15 cellular contexts compared by ENCODE assay signal in the genomic region with DNA sequence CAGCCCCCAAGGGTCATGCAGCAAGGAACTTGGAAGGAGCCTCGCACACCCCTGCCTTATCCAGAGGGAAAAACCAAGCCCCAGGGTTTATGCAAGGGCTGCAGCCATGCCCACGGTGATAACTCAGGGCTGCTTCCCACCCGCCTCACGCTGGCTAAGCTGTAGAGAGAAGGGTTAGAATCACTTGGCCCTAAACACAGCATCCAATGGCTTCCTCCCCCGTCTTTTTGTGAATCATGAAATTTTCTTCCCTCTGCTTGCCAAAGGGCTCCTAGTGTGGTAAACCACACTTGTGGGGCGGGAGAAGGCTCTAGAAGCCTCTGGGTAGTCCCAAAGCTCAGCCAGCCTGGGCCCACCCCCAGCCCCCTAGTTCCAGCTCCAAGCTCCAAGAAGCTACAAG. TPM values are rescaled to one million over a fixed set of nuclear protein-coding genes. Genes with fewer than 3 reads are reported as not detected.
"Had no signal": no experiment of that assay in that cellular context is flagged by ENCODE, and none has a peak within 500 bp of the region (broad histone marks: within the 10 kb centered on the region; RNA-seq: fewer than 3 reads in every experiment).

No MANE protein-coding gene starts in this region.

- H3K36me3 ChIP-seq: colonic mucosa, upper lobe of left lung had no signal

- H3K27me3 ChIP-seq: body of pancreas, colonic mucosa, upper lobe of left lung had no signal

- H3K9me3 ChIP-seq: body of pancreas, colonic mucosa, upper lobe of left lung had no signal

- H3K27ac ChIP-seq: body of pancreas, colonic mucosa, skin epidermis, upper lobe of left lung had no signal

- H3K4me3 ChIP-seq: body of pancreas, colonic mucosa, skin epidermis, upper lobe of left lung had no signal

- ATAC-seq: activated naive CD8-positive, alpha-beta T cell treated with anti-CD3 and anti-CD28 coated beads, Interleukin-2, amount 50 U/mL, for 24 hours; body of pancreas; naive thymus-derived CD8-positive, alpha-beta T cell had no signal

- DNase-seq: activated CD4-positive, CD25-positive, alpha-beta regulatory T cell treated with anti-CD3 and anti-CD28 coated beads, Interleukin-2, amount 50 U/mL, for 72 hours; activated naive CD4-positive, alpha-beta T cell treated with Interleukin-2 at 50 U/mL for 16 hours; activated naive CD8-positive, alpha-beta T cell treated with anti-CD3 and anti-CD28 coated beads, Interleukin-2, amount 50 U/mL, for 24 hours; activated T-cell treated with anti-CD3 and anti-CD28 coated beads for 4 hours; body of pancreas; central memory CD4-positive, alpha-beta T cell; colonic mucosa; foreskin fibroblast; hypothalamus; mesenchymal stem cell; naive thymus-derived CD8-positive, alpha-beta T cell; upper lobe of left lung had no signal

- H3K4me1 ChIP-seq: body of pancreas, colonic mucosa had no signal

RNA-seq across cellular contexts. Expression of gene ORM1, which starts 55.9 kb away (rescaled TPM):
- total RNA-seq: kidney epithelial cell; naive thymus-derived CD8-positive, alpha-beta T cell; temporal lobe had no signal
- polyA plus RNA-seq: naive thymus-derived CD8-positive, alpha-beta T cell had no signal
